2 cellular contexts compared by ENCODE assay signal in the genomic region with DNA sequence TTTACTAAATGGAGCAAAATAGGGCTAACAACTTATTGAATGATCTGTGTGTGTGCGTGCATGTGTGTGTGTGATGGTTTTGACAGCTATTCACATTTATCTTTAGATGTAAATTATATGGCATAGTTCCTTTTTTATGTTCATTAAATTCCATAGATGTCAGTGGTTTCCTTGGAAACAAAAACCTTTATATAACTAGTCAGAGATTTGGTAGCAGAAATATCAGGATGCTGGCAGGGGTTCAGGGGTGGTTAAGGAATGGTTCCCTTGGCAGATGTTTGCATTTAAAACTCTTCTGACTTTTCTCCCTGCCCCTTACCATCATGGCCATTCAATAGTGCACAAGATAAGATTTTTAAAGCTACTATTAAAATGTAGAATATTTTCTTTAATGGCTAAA.
TF ChIP-seq lines count a peak whose summit lies in the region.

No MANE protein-coding gene starts in this region.

TF ChIP-seq in IMR-90, 13 proteins besides CTCF, POLR2A, EP300 and RAD21:
- TF ChIP-seq NFE2L2 (IDR thresholded peaks at IDR 0.05; ENCODE audit: low read depth, low read length) (no peak), RCOR1 (IDR thresholded peaks at IDR 0.05; ENCODE audit: insufficient replicate concordance, low read length) (no peak)

TF ChIP-seq in neural cell, 6 proteins besides CTCF, POLR2A, EP300 and RAD21:
- TF ChIP-seq SMC3 (conservative IDR thresholded peaks at IDR 0.05; ENCODE audit: poor library complexity) (no peak), EZH2 (IDR thresholded peaks at IDR 0.05; ENCODE audit: borderline replicate concordance, insufficient read depth, low read length, poor library complexity, severe bottlenecking) (no peak), POLR2AphosphoS5 (IDR thresholded peaks at IDR 0.05) (no peak), MXI1 (conservative IDR thresholded peaks at IDR 0.05; ENCODE audit: poor library complexity, severe bottlenecking) (no peak), TAF1 (IDR thresholded peaks at IDR 0.05; ENCODE audit: low read depth) (no peak)
- TF ChIP-seq, protein P1, sequence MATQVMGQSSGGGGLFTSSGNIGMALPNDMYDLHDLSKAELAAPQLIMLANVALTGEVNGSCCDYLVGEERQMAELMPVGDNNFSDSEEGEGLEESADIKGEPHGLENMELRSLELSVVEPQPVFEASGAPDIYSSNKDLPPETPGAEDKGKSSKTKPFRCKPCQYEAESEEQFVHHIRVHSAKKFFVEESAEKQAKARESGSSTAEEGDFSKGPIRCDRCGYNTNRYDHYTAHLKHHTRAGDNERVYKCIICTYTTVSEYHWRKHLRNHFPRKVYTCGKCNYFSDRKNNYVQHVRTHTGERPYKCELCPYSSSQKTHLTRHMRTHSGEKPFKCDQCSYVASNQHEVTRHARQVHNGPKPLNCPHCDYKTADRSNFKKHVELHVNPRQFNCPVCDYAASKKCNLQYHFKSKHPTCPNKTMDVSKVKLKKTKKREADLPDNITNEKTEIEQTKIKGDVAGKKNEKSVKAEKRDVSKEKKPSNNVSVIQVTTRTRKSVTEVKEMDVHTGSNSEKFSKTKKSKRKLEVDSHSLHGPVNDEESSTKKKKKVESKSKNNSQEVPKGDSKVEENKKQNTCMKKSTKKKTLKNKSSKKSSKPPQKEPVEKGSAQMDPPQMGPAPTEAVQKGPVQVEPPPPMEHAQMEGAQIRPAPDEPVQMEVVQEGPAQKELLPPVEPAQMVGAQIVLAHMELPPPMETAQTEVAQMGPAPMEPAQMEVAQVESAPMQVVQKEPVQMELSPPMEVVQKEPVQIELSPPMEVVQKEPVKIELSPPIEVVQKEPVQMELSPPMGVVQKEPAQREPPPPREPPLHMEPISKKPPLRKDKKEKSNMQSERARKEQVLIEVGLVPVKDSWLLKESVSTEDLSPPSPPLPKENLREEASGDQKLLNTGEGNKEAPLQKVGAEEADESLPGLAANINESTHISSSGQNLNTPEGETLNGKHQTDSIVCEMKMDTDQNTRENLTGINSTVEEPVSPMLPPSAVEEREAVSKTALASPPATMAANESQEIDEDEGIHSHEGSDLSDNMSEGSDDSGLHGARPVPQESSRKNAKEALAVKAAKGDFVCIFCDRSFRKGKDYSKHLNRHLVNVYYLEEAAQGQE (IDR thresholded peaks at IDR 0.05; ENCODE audit: borderline replicate concordance), result no peak
